ENCODE assay signal across 8 cellular contexts in genomic region chr11:35943761-35944502, GRCh38. TPM values are rescaled to one million over a fixed set of nuclear protein-coding genes. Genes with fewer than 3 reads are reported as not detected.
A peak's percentile ranks its signal among the peaks of the same experiment; 100 is the strongest.
DNase-seq lines count a peak whose midpoint lies in the region; ATAC-seq and TF ChIP-seq lines count a peak whose summit lies in the region.

LDLRAD3 (plus strand) TSS chr11:35944062; CDS start chr11:35944099, 37 bp downstream.

- H3K36me3 ChIP-seq in ACC112 (ENCODE audit: insufficient read depth, low read length) (no peaks in the 10 kb centered on the region), esophagus squamous epithelium (no peaks in the 10 kb centered on the region), mucosa of rectum (ENCODE audit: control insufficient read depth in 2 of 2, insufficient read depth in 2 of 2, low read length in 2 of 2) (no peaks in the 10 kb centered on the region)

- ATAC-seq in GM18868 (IDR thresholded peaks at IDR 0.05; ENCODE audit: unreplicated experiment) (peak; percentile 80), HG03175 (IDR thresholded peaks at IDR 0.05; ENCODE audit: unreplicated experiment) (peak; percentile 57)
- ATAC-seq in stimulated activated naive B cell treated with anti-CD40 and anti-IgM and Interleukin-4, amounts not matched to agents 10 μg/mL and 1 μg/mL and 100 μg/mL, for 72 hours (replicated peaks) = peak; percentile 82

- WGBS in esophagus squamous epithelium, 2 donors = 0 to 2% methylated on average over 9 to 12 of the region's 95 CpGs

- H3K9me3 Mint-ChIP-seq in stimulated activated naive B cell treated with anti-CD40 and anti-IgM and Interleukin-4, amounts not matched to agents 10 μg/mL and 1 μg/mL and 100 μg/mL, for 72 hours = no peaks in the 10 kb centered on the region

- peak within 1 kb of the TSS; percentile 85 to 86 for H3K4me3 Mint-ChIP-seq in stimulated activated naive B cell treated with anti-CD40 and anti-IgM and Interleukin-4, amounts not matched to agents 10 μg/mL and 1 μg/mL and 100 μg/mL, for 72 hours

- H3K4me1 Mint-ChIP-seq in stimulated activated naive B cell treated with anti-CD40 and anti-IgM and Interleukin-4, amounts not matched to agents 10 μg/mL and 1 μg/mL and 100 μg/mL, for 72 hours = peaks cover 7 to 19% of the 10 kb centered on the region in 2 donors

- peak within 1 kb of the TSS in 1 of 2 donors; percentile 18 for H3K9ac ChIP-seq in mucosa of rectum (ENCODE audit: low read depth in 1 of 2, low read length in 2 of 2)

- peak; percentile 64 for DNase-seq in NCI-H526 treated with DMSO at 0.1 percent for 48 hours (lab: John Stamatoyannopoulos, UW)
- DNase-seq in activated T-cell treated with anti-CD3 and anti-CD28 coated beads for 24 hours (ENCODE audit: low read depth) = peak; percentile 15
- DNase-seq in esophagus squamous epithelium (lab: John Stamatoyannopoulos, UW) = no peak
- peak; percentile 20 for DNase-seq in stimulated activated naive B cell treated with anti-CD40 and anti-IgM and Interleukin-4, amounts not matched to agents 10 μg/mL and 1 μg/mL and 100 μg/mL, for 72 hours

- H3K4me3 ChIP-seq in ACC112 (ENCODE audit: low read depth, low read length) = peak within 1 kb of the TSS; percentile 98
- peak within 1 kb of the TSS; percentile 41 to 83 (median 62) for H3K4me3 ChIP-seq in esophagus squamous epithelium
- H3K4me3 ChIP-seq in mucosa of rectum (ENCODE audit: low read length in 2 of 2) = peak within 1 kb of the TSS; percentile 68 to 69

- peak within 1 kb of the TSS; percentile 66 for H3K27ac Mint-ChIP-seq in stimulated activated naive B cell treated with anti-CD40 and anti-IgM and Interleukin-4, amounts not matched to agents 10 μg/mL and 1 μg/mL and 100 μg/mL, for 72 hours

- TF ChIP-seq POLR2A in esophagus squamous epithelium (IDR thresholded peaks at IDR 0.05) = peak in 1 of 4 donors; percentile 17

- H3K4me1 ChIP-seq in ACC112 (ENCODE audit: control insufficient read depth, insufficient read depth, low read length, unreplicated experiment) (peaks cover 19% of the 10 kb centered on the region), esophagus squamous epithelium (peaks cover 9 to 34% (median 12%) of the 10 kb centered on the region in 3 donors), mucosa of rectum (ENCODE audit: control insufficient read depth in 2 of 2, insufficient read depth in 2 of 2, low read length in 2 of 2) (peaks cover 0 to 3% of the 10 kb centered on the region in 2 donors)

- H3K79me2 ChIP-seq in ACC112 (ENCODE audit: control insufficient read depth, insufficient read depth, low read length, unreplicated experiment) = peaks cover 46% of the 10 kb centered on the region

- H3K27me3 ChIP-seq in ACC112 (ENCODE audit: insufficient read depth, low read length) (no peaks in the 10 kb centered on the region), esophagus squamous epithelium (no peaks in the 10 kb centered on the region), mucosa of rectum (ENCODE audit: control insufficient read depth in 2 of 2, insufficient read depth in 2 of 2, low read length in 2 of 2) (peaks cover 10 to 11% of the 10 kb centered on the region in 2 donors)

- peak within 1 kb of the TSS; percentile 58 for H3K27ac ChIP-seq in ACC112 (ENCODE audit: low read depth, low read length)
- peak within 1 kb of the TSS; percentile 75 to 91 (median 84) for H3K27ac ChIP-seq in esophagus squamous epithelium
- H3K27ac ChIP-seq in mucosa of rectum (ENCODE audit: low read depth in 2 of 2, low read length in 2 of 2) = peak within 1 kb of the TSS in 1 of 2 donors; percentile 28

- peak within 1 kb of the TSS; percentile 89 for H2AFZ ChIP-seq in ACC112 (ENCODE audit: low read length, unreplicated experiment)

- H3K36me3 Mint-ChIP-seq in stimulated activated naive B cell treated with anti-CD40 and anti-IgM and Interleukin-4, amounts not matched to agents 10 μg/mL and 1 μg/mL and 100 μg/mL, for 72 hours = no peaks in the 10 kb centered on the region

- intact Hi-C loops in esophagus squamous epithelium (cut with DNase I) = loop anchor here (10.0 kb wide), 1 partner anchor 119 kb away; no protein-coding TSS in a partner anchor

- no peak for TF ChIP-seq CTCF in esophagus squamous epithelium (IDR thresholded peaks at IDR 0.05)

- H3K9me3 ChIP-seq in esophagus squamous epithelium = no peaks in the 10 kb centered on the region
- H3K9me3 ChIP-seq in mucosa of rectum (ENCODE audit: control insufficient read depth in 2 of 2, low read length in 2 of 2) = no peaks in the 10 kb centered on the region

- H3K27me3 Mint-ChIP-seq in stimulated activated naive B cell treated with anti-CD40 and anti-IgM and Interleukin-4, amounts not matched to agents 10 μg/mL and 1 μg/mL and 100 μg/mL, for 72 hours = peaks cover 39 to 58% of the 10 kb centered on the region in 2 donors

RNA-seq across cellular contexts. Expression of gene LDLRAD3, which starts in this region (rescaled TPM):
- 10 to 100 TPM in 1 of 4 donors, 1 to 10 TPM in 3; 5.0 to 16.8 (median 8.2) TPM for total RNA-seq in esophagus squamous epithelium
